Comparison of ENCODE assay signal across 8 cellular contexts in genomic region chr1:160193091-160193819, GRCh38. TPM values are rescaled to one million over a fixed set of nuclear protein-coding genes. Genes with fewer than 3 reads are reported as not detected.
DNase-seq lines count a peak whose midpoint lies in the region; ATAC-seq and TF ChIP-seq lines count a peak whose summit lies in the region.

No MANE protein-coding gene starts in this region.

- ATAC-seq in GM21515 (IDR thresholded peaks at IDR 0.05; ENCODE audit: unreplicated experiment) (peak; percentile 59), Right ventricle myocardium superior (ENCODE audit: poor library complexity) (peak; percentile 88)
- ATAC-seq in activated naive CD8-positive, alpha-beta T cell treated with anti-CD3 and anti-CD28 coated beads, Interleukin-2, amount 10 ng/mL, durations not matched to agents 7 days and 5 days (ENCODE audit: low read depth): peak; percentile 68

- TF ChIP-seq CTCF in BJ (IDR thresholded peaks at IDR 0.05; ENCODE audit: insufficient read depth, low read depth, low read length): peak; percentile 94
- TF ChIP-seq CTCF in ovary (IDR thresholded peaks at IDR 0.05): peak; percentile 91 to 98 (median 95)
- peak; percentile 90 to 98 for TF ChIP-seq CTCF in tibial artery (IDR thresholded peaks at IDR 0.05)

- H3K4me3 Mint-ChIP-seq in activated naive CD8-positive, alpha-beta T cell treated with anti-CD3 and anti-CD28 coated beads, Interleukin-2, amount 10 ng/mL, durations not matched to agents 7 days and 5 days: no peak overlapping the region

- no peak overlapping the region for H3K27ac Mint-ChIP-seq in activated naive CD8-positive, alpha-beta T cell treated with anti-CD3 and anti-CD28 coated beads, Interleukin-2, amount 10 ng/mL, durations not matched to agents 7 days and 5 days

- DNase-seq in BJ (ENCODE audit: low read depth) (peak; percentile 40), NCI-H1092 treated with DMSO at 0.1 percent for 48 hours (lab: John Stamatoyannopoulos, UW) (peak; percentile 76), SKM-1 treated with dmso at 0.1 percent for 144 hours (lab: John Stamatoyannopoulos, UW; ENCODE audit: unreplicated experiment) (peak; percentile 80), Right ventricle myocardium superior (peak; percentile 88), ovary (peak; percentile 82 to 91 (median 91)), tibial artery (peak; percentile 86 to 92)
- peak; percentile 78 for DNase-seq in activated naive CD8-positive, alpha-beta T cell treated with anti-CD3 and anti-CD28 coated beads, Interleukin-2, amount 10 ng/mL, durations not matched to agents 7 days and 5 days

- intact Hi-C loops in Right ventricle myocardium superior (cut with DNase I) (loop anchor here (5.0 kb wide), 2 partner anchors 59 to 99 kb away; no protein-coding TSS in a partner anchor), ovary (cut with DNase I) (loop anchor here (2.0 to 10.0 kb wide), 8 partner anchors 26 to 182 kb away; partner anchors contain the start of gene ATP1A2 (in 1 of the 4)), tibial artery (cut with DNase I; ENCODE audit: low total_unique reads) (loop anchor here (2.0 kb wide), 2 partner anchors 58 to 98 kb away; no protein-coding TSS in a partner anchor)

- H3K4me1 ChIP-seq in ovary (ENCODE audit: insufficient read depth) (peaks cover 1% of the 10 kb centered on the region), tibial artery (peaks cover 0 to 27% (median 24%) of the 10 kb centered on the region in 4 donors)

- H3K9me3 Mint-ChIP-seq in activated naive CD8-positive, alpha-beta T cell treated with anti-CD3 and anti-CD28 coated beads, Interleukin-2, amount 10 ng/mL, durations not matched to agents 7 days and 5 days: no peaks in the 10 kb centered on the region

- no peak overlapping the region for H3K4me3 ChIP-seq in BJ (ENCODE audit: low read depth, low read length)
- no peak overlapping the region for H3K4me3 ChIP-seq in ovary
- no peak overlapping the region for H3K4me3 ChIP-seq in tibial artery

- H3K36me3 Mint-ChIP-seq in activated naive CD8-positive, alpha-beta T cell treated with anti-CD3 and anti-CD28 coated beads, Interleukin-2, amount 10 ng/mL, durations not matched to agents 7 days and 5 days: no peaks in the 10 kb centered on the region

- H3K4me1 Mint-ChIP-seq in activated naive CD8-positive, alpha-beta T cell treated with anti-CD3 and anti-CD28 coated beads, Interleukin-2, amount 10 ng/mL, durations not matched to agents 7 days and 5 days: no peaks in the 10 kb centered on the region

- H3K27me3 ChIP-seq in BJ (ENCODE audit: control insufficient read depth, insufficient read depth, low read length) (peaks cover 2% of the 10 kb centered on the region; the same call in 1 of the 2 replicates), ovary (no peaks in the 10 kb centered on the region), tibial artery (no peaks in the 10 kb centered on the region)

- CTCF ChIA-PET in BJ (lab: Yijun Ruan, JAX): interaction anchor here (0.7 to 6.1 kb wide), 41 partner anchors 9 to 416 kb away, joined by 3 to 113 read pairs (median 5); partner anchors contain the start of genes DCAF8, IGSF8 and PEX19

- H3K27ac ChIP-seq in ovary: no peak overlapping the region
- H3K27ac ChIP-seq in tibial artery: no peak overlapping the region

- TF ChIP-seq POLR2A in ovary (IDR thresholded peaks at IDR 0.05): no peak

- POLR2A ChIA-PET in BJ (lab: Charles Lee): interaction anchor here (0.6 to 1.0 kb wide), 3 partner anchors 26 to 185 kb away, joined by 3 to 4 read pairs (median 3); no protein-coding TSS in a partner anchor
- POLR2A ChIA-PET in activated naive CD8-positive, alpha-beta T cell treated with anti-CD3 and anti-CD28 coated beads, Interleukin-2, amount 10 ng/mL, durations not matched to agents 7 days and 5 days (lab: Charles Lee): interaction anchor here (1.3 kb wide), 1 partner anchor 99 kb away, joined by 3 read pairs; no protein-coding TSS in a partner anchor

- WGBS in ovary, 3 donors: 24 to 29% (median 25%) methylated on average over 16 of the region's 16 CpGs

- peaks cover 5% of the 10 kb centered on the region for H3K27me3 Mint-ChIP-seq in activated naive CD8-positive, alpha-beta T cell treated with anti-CD3 and anti-CD28 coated beads, Interleukin-2, amount 10 ng/mL, durations not matched to agents 7 days and 5 days

- H3K9me3 ChIP-seq in ovary (no peaks in the 10 kb centered on the region), tibial artery (no peaks in the 10 kb centered on the region)

- no peaks in the 10 kb centered on the region for H3K36me3 ChIP-seq in BJ (ENCODE audit: control insufficient read depth, insufficient read depth, low read length)
- no peaks in the 10 kb centered on the region for H3K36me3 ChIP-seq in ovary
- no peaks in the 10 kb centered on the region for H3K36me3 ChIP-seq in tibial artery

- no peak for TF ChIP-seq EP300 in ovary (IDR thresholded peaks at IDR 0.05)

RNA-seq across cellular contexts. Expression of gene CASQ1, which starts 2.9 kb away (rescaled TPM):
- polyA plus RNA-seq in BJ (2011; rRNA removed): 1.4 and 1.5 TPM in 2 replicates
- polyA minus RNA-seq in BJ (2011; rRNA and poly(A)+ RNA removed): 0.19 and 0.46 TPM in 2 replicates
- not detected for total RNA-seq in activated naive CD8-positive, alpha-beta T cell treated with anti-CD3 and anti-CD28 coated beads, Interleukin-2, amount 10 ng/mL, durations not matched to agents 7 days and 5 days
- total RNA-seq in Right ventricle myocardium superior: 12.6 TPM
- under 1 TPM in 4 of 7 donors, not detected in 3; 0.15 to 0.61 (median 0.43) TPM for total RNA-seq in ovary
- under 1 TPM; 0.06 to 0.92 TPM for polyA plus RNA-seq in ovary

RNA-seq across cellular contexts. Expression of gene PEA15, which starts 11.9 kb away (rescaled TPM):
- 937 and 1,035 TPM in 2 replicates for polyA plus RNA-seq in BJ (2011; rRNA removed)
- 294 and 394 TPM in 2 replicates for polyA minus RNA-seq in BJ (2011; rRNA and poly(A)+ RNA removed)
- total RNA-seq in activated naive CD8-positive, alpha-beta T cell treated with anti-CD3 and anti-CD28 coated beads, Interleukin-2, amount 10 ng/mL, durations not matched to agents 7 days and 5 days: 10 to 100 TPM; 27.5 to 28.3 TPM
- 225 TPM for total RNA-seq in Right ventricle myocardium superior
- total RNA-seq in ovary: 100 to 1,000 TPM in 5 of 7 donors, 10 to 100 TPM in 2; 38.4 to 137 (median 135) TPM
- polyA plus RNA-seq in ovary: 100 to 1,000 TPM; 137 to 530 TPM

RNA-seq across cellular contexts. Expression of gene ATP1A4, which starts 41.9 kb away (rescaled TPM):
- polyA plus RNA-seq in BJ (2011; rRNA removed): not detected in 2 replicates
- not detected in 2 replicates for polyA minus RNA-seq in BJ (2011; rRNA and poly(A)+ RNA removed)
- not detected for total RNA-seq in activated naive CD8-positive, alpha-beta T cell treated with anti-CD3 and anti-CD28 coated beads, Interleukin-2, amount 10 ng/mL, durations not matched to agents 7 days and 5 days
- 0.40 TPM for total RNA-seq in Right ventricle myocardium superior
- total RNA-seq in ovary: under 1 TPM in 1 of 7 donors, not detected in 6; 0.22 TPM
- under 1 TPM in 1 of 2 donors, not detected in 1; 0.37 TPM for polyA plus RNA-seq in ovary

Comparison
In these comparisons a context has a peak if more than half of its experiments do, and no peak if none do; other contexts are left out.
1. DNase-seq: peak in every context shown above with its lines; median percentile 91 in ovary; 89 in tibial artery; 88 in Right ventricle myocardium superior; 80 in SKM-1 treated with dmso at 0.1 percent for 144 hours; 78 in activated naive CD8-positive, alpha-beta T cell treated with anti-CD3 and anti-CD28 coated beads, Interleukin-2, amount 10 ng/mL, durations not matched to agents 7 days and 5 days; 76 in NCI-H1092 treated with DMSO at 0.1 percent for 48 hours; 40 in BJ.